ENCODE assay signal across 7 cellular contexts in genomic region chr10:84613336-84614021, GRCh38.
DNase-seq lines count a peak whose midpoint lies in the region; ATAC-seq and TF ChIP-seq lines count a peak whose summit lies in the region.

No MANE protein-coding gene starts in this region.

- no peak overlapping the region for H3K4me3 Mint-ChIP-seq in nephron

- no peaks in the 10 kb centered on the region for H3K9me3 ChIP-seq in gastrocnemius medialis

- no peaks in the 10 kb centered on the region for H3K36me3 ChIP-seq in gastrocnemius medialis

- H3K4me3 ChIP-seq in dorsolateral prefrontal cortex (no peak overlapping the region), gastrocnemius medialis (no peak overlapping the region)

- H3K27ac ChIP-seq in dorsolateral prefrontal cortex = no peak overlapping the region
- no peak overlapping the region for H3K27ac ChIP-seq in gastrocnemius medialis

- H3K4me1 ChIP-seq in gastrocnemius medialis = no peaks in the 10 kb centered on the region

- DNase-seq in GM13976 (ENCODE audit: low spot score) = peak; percentile 27
- DNase-seq in NCI-H446 treated with DMSO at 0.1 percent for 48 hours (lab: John Stamatoyannopoulos, UW) = peak; percentile 35
- DNase-seq in dorsolateral prefrontal cortex = peak in 7 of 10 donors; percentile 11 to 59 (median 51)
- DNase-seq in MV-4-11 (lab: John Stamatoyannopoulos, UW) = no peak
- DNase-seq in gastrocnemius medialis = no peak

- H3K27ac Mint-ChIP-seq in nephron = no peak overlapping the region

- in situ Hi-C loops in GM13976 (cut with MboI; ENCODE audit: low sequenced_read_pairs, unreplicated experiment) = no loop called here
- in situ Hi-C loops in gastrocnemius medialis (cut with MboI; ENCODE audit: low sequenced_read_pairs in 4 of 4) = no loop called here

- no peaks in the 10 kb centered on the region for H3K36me3 Mint-ChIP-seq in nephron (ENCODE audit: low read depth)

- H3K9me3 Mint-ChIP-seq in nephron = peaks cover 8% of the 10 kb centered on the region

- ATAC-seq in HG02943 (IDR thresholded peaks at IDR 0.05; ENCODE audit: low read depth, unreplicated experiment) (peak; percentile 73), gastrocnemius medialis (no peak)

- no peak for TF ChIP-seq POLR2A in gastrocnemius medialis (IDR thresholded peaks at IDR 0.05)

- intact Hi-C loops in dorsolateral prefrontal cortex (cut with DNase I) = no loop called here
- intact Hi-C loops in gastrocnemius medialis (cut with DNase I; ENCODE audit: low total_unique reads) = no loop called here

- TF ChIP-seq CTCF in GM13976 (IDR thresholded peaks at IDR 0.05; ENCODE audit: borderline replicate concordance, control extremely low read depth, extremely low read depth, insufficient read depth, missing control alignments) = no peak
- TF ChIP-seq CTCF in dorsolateral prefrontal cortex (IDR thresholded peaks at IDR 0.05 in 54 of 56, conservative IDR thresholded peaks at IDR 0.05 in 2 of 56; ENCODE audit: low read depth in 1 of 56, partially characterized antibody in 56 of 56) = peak in 49 of 56 donors; percentile 25 to 63 (median 47)
- peak; percentile 68 to 70 (median 68) for TF ChIP-seq CTCF in nephron (IDR thresholded peaks at IDR 0.05; ENCODE audit: unreplicated experiment in 3 of 3)
- no peak for TF ChIP-seq CTCF in gastrocnemius medialis (IDR thresholded peaks at IDR 0.05 in 4 of 5, conservative IDR thresholded peaks at IDR 0.05 in 1 of 5)

- H3K4me1 Mint-ChIP-seq in nephron = no peaks in the 10 kb centered on the region

- peaks cover 14% of the 10 kb centered on the region for H3K27me3 Mint-ChIP-seq in nephron (ENCODE audit: low read depth)

- H3K27me3 ChIP-seq in dorsolateral prefrontal cortex (peaks cover 0 to 5% (median 0%) of the 10 kb centered on the region in 45 donors), gastrocnemius medialis (no peaks in the 10 kb centered on the region)

Comparison
In these comparisons a context has a peak if more than half of its experiments do, and no peak if none do; other contexts are left out.
1. DNase-seq: peak in GM13976 (single experiment), NCI-H446 treated with DMSO at 0.1 percent for 48 hours (single experiment) and dorsolateral prefrontal cortex (7 of 10); none in MV-4-11 (single experiment) and gastrocnemius medialis (0 of 2).
2. CTCF ChIP-seq: peak in dorsolateral prefrontal cortex (49 of 56) and nephron (3 of 3); none in GM13976 (single experiment) and gastrocnemius medialis (0 of 5).